22 cellular contexts compared by ENCODE assay signal in the genomic region with DNA sequence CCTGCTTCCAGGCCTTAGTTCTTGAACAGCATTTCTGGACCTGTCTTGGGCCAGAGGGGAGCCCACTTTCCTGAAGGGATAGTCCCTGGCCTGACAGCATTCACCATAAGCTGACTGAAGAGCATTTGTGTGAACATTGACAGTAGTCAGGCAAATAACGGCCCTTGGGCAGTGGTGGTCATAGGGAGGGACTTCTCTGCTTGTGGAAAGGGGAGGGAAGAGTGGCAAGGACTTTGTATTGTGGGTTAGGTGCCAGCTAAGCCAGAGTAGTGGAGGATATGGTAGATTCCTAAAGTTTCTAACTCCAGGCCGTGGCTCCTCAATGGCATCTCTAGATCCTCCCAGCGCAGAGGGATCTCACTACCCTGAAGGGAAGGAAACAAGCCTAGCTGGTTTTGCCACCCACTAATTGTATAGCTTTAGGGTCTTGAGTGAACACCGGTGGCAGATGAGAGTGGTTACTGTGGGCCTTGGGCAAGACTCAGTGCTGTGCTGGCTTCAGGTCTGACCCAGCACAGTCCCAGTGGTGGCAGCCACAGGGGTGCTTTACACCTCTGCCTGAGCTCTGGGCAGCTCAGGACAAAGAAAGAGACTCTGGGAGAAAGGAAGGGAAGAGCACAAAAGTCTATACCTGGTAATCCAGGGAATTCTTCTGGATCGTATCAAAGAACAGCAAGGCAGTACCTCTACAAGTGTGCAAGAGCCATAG. TPM values are rescaled to one million over a fixed set of nuclear protein-coding genes. Genes with fewer than 3 reads are reported as not detected.
A peak's percentile ranks its signal among the peaks of the same experiment; 100 is the strongest.
DNase-seq lines count a peak whose midpoint lies in the region; ATAC-seq and TF ChIP-seq lines count a peak whose summit lies in the region.
"Had no signal": no experiment of that assay in that cellular context is flagged by ENCODE, and none has a peak within 500 bp of the region (broad histone marks: within the 10 kb centered on the region; RNA-seq: fewer than 3 reads in every experiment).

No MANE protein-coding gene starts in this region.

- no peak for TF ChIP-seq CTCF in epithelial cell of esophagus (IDR thresholded peaks at IDR 0.05; ENCODE audit: insufficient read depth, low read depth, low read length, missing control alignments)

- H3K27me3 ChIP-seq in neuronal stem cell (ENCODE audit: control insufficient read depth in 3 of 3, insufficient read depth in 3 of 3, low read depth in 1 of 3, low read length in 3 of 3): no peaks in the 10 kb centered on the region
- H3K27me3 ChIP-seq: BLaER1 had no signal

- H3K9me3 ChIP-seq in neuronal stem cell (replicated peaks in 1 of 2; ENCODE audit: control insufficient read depth in 2 of 2, insufficient read depth in 1 of 2, low read depth in 1 of 2, low read length in 2 of 2): no peaks in the 10 kb centered on the region
- H3K9me3 ChIP-seq: BLaER1 had no signal

- DNase-seq in ELF-1 (ENCODE audit: low read depth, low spot score): peak; percentile 85
- peak; percentile 60 for DNase-seq in epithelial cell of esophagus (ENCODE audit: low read depth)
- no peak for DNase-seq in neuronal stem cell (ENCODE audit: low spot score)
- no peak for DNase-seq in T-helper 9 cell
- no peak for DNase-seq in NCI-H1092 (lab: John Stamatoyannopoulos, UW)
- DNase-seq in foreskin melanocyte: no peak
- DNase-seq: CD4-positive, CD25-positive, alpha-beta regulatory T cell; GDM1; Karpas-422; NCI-H1105 treated with DMSO at 0.1 percent for 48 hours; NCI-H146; NCI-H1930; NCI-H446 treated with DMSO at 0.1 percent for 48 hours; NCI-H526; Right ventricle myocardium superior; RPMI8226 had no signal

- H4K91ac ChIP-seq in neuronal stem cell (ENCODE audit: low read depth, low read length, poor library complexity): no peak overlapping the region

- H3K4me3 ChIP-seq in epithelial cell of esophagus (ENCODE audit: low read length) (no peak overlapping the region), neuronal stem cell (ENCODE audit: low read length in 2 of 2) (no peak overlapping the region)
- H3K4me3 ChIP-seq: BLaER1, GM12878 had no signal

- no peak overlapping the region for H3K4me2 ChIP-seq in neuronal stem cell (ENCODE audit: insufficient read depth, low read length, poor library complexity, severe bottlenecking)
- H3K4me2 ChIP-seq: BLaER1 had no signal

- ATAC-seq in GM21367 (IDR thresholded peaks at IDR 0.05; ENCODE audit: unreplicated experiment): no peak
- ATAC-seq: GM12878 had no signal

- no peak overlapping the region for H4K8ac ChIP-seq in neuronal stem cell (ENCODE audit: low read depth, low read length)

- no peaks in the 10 kb centered on the region for H3K36me3 ChIP-seq in neuronal stem cell (replicated peaks in 1 of 2; ENCODE audit: control insufficient read depth in 2 of 2, insufficient read depth in 2 of 2, low read length in 2 of 2)
- H3K36me3 ChIP-seq: BLaER1 had no signal

- H3K4me3 Mint-ChIP-seq in IgD-negative memory B cell: no peak overlapping the region
- H3K4me3 Mint-ChIP-seq: CD4-positive, CD25-positive, alpha-beta regulatory T cell had no signal

- H2BK5ac ChIP-seq in neuronal stem cell (ENCODE audit: low read length): no peak overlapping the region

- H3K27me3 Mint-ChIP-seq in IgD-negative memory B cell: peaks cover 3% of the 10 kb centered on the region

- peaks cover 0 to 2% of the 10 kb centered on the region in 2 donors for H3K4me1 ChIP-seq in neuronal stem cell (ENCODE audit: control insufficient read depth in 2 of 2, insufficient read depth in 1 of 2, low read depth in 1 of 2, low read length in 2 of 2)
- H3K4me1 ChIP-seq: BLaER1 had no signal

- H2AK5ac ChIP-seq in neuronal stem cell (ENCODE audit: low read depth, low read length): peak overlapping the region; percentile 20

- peak overlapping the region in 2 of 3 donors; percentile 59 to 74 for H3K27ac Mint-ChIP-seq in IgD-negative memory B cell
- H3K27ac Mint-ChIP-seq: CD4-positive, CD25-positive, alpha-beta regulatory T cell had no signal

- H3K23ac ChIP-seq in neuronal stem cell (ENCODE audit: low read depth, low read length, poor library complexity): no peak overlapping the region

- no peak overlapping the region for H2BK12ac ChIP-seq in neuronal stem cell (ENCODE audit: low read length)

- no peak overlapping the region for H3K9ac ChIP-seq in neuronal stem cell (ENCODE audit: low read depth, low read length, poor library complexity)
- H3K9ac ChIP-seq: BLaER1 had no signal

- H3K14ac ChIP-seq in neuronal stem cell (ENCODE audit: low read length): no peak overlapping the region

- H2BK120ac ChIP-seq in neuronal stem cell (ENCODE audit: low read depth, low read length): no peak overlapping the region

- no peaks in the 10 kb centered on the region for H3K36me3 Mint-ChIP-seq in IgD-negative memory B cell
- H3K36me3 Mint-ChIP-seq: CD4-positive, CD25-positive, alpha-beta regulatory T cell had no signal

- no CpG with 5 or more reads among the region's 5 CpGs for WGBS in neuronal stem cell (ENCODE audit: extremely low coverage in 2 of 2, insufficient read length in 2 of 2, insufficient replicate concordance in 1 of 2), 2 donors

- H3K18ac ChIP-seq in neuronal stem cell (ENCODE audit: low read length): peak overlapping the region; percentile 57

- H2BK15ac ChIP-seq in neuronal stem cell (ENCODE audit: low read length): no peak overlapping the region

- H3K4me1 Mint-ChIP-seq in IgD-negative memory B cell: no peaks in the 10 kb centered on the region
- H3K4me1 Mint-ChIP-seq: CD4-positive, CD25-positive, alpha-beta regulatory T cell had no signal

- no peak overlapping the region for H3K4ac ChIP-seq in neuronal stem cell (ENCODE audit: low read length)

- H3K27ac ChIP-seq in neuronal stem cell (replicated peaks; ENCODE audit: low read length): no peak overlapping the region
- H3K27ac ChIP-seq: BLaER1, HL-60 had no signal

- peaks cover 0 to 2% (median 0%) of the 10 kb centered on the region in 3 donors for H3K9me3 Mint-ChIP-seq in IgD-negative memory B cell

- H3K79me1 ChIP-seq in neuronal stem cell (ENCODE audit: low read depth, low read length): no peaks in the 10 kb centered on the region

- no peak overlapping the region for H2AFZ ChIP-seq in neuronal stem cell (ENCODE audit: low read length)

RNA-seq across cellular contexts. Expression of a gene that starts 48.3 kb away (rescaled TPM):
- polyA plus RNA-seq in IgD-negative memory B cell: not detected
- polyA plus RNA-seq in neuronal stem cell (2013, experiment 1 of 2): 84.6 TPM
- polyA plus RNA-seq in neuronal stem cell (2013, experiment 2 of 2): 86.2 TPM
- polyA plus RNA-seq: AG04450; CD4-positive, CD25-positive, alpha-beta regulatory T cell had no signal

RNA-seq across cellular contexts. Expression of a gene that starts 48.9 kb away (rescaled TPM):
- polyA plus RNA-seq in IgD-negative memory B cell: 6.9 TPM
- 15.3 TPM for polyA plus RNA-seq in neuronal stem cell (2013, experiment 1 of 2)
- 15.0 TPM for polyA plus RNA-seq in neuronal stem cell (2013, experiment 2 of 2)

Comparison
In these comparisons a context has a peak if more than half of its experiments do, and no peak if none do; other contexts are left out.
1. DNase-seq: peak in ELF-1 (single experiment) and epithelial cell of esophagus (single experiment); none in neuronal stem cell (single experiment), T-helper 9 cell (single experiment), NCI-H1092 (single experiment) and foreskin melanocyte (single experiment).